ENCODE assay signal across 11 cellular contexts in the genomic region with DNA sequence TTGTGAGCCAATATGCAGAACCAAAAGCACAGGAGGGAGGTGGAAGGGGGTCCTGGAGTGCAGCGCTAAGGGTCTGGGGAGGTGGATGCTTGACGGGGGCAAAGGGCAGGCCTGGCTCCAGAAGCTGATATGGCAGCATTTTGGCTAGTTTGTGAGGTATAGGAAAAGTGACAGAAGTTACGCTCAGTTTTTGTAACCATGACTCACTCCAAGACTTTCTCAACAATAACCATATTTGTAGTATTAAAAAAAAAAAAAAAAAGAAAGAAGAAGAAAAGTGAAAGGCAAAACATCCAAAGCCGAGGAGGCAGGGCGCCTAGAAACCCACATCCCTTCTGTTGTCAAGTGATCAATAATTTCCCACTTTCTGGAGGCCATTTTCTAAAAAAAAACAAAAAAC.
DNase-seq lines count a peak whose midpoint lies in the region; ATAC-seq and TF ChIP-seq lines count a peak whose summit lies in the region.
"Had no signal": no experiment of that assay in that cellular context is flagged by ENCODE, and none has a peak within 500 bp of the region (broad histone marks: within the 10 kb centered on the region; RNA-seq: fewer than 3 reads in every experiment).

No MANE protein-coding gene starts in this region.

- no peaks in the 10 kb centered on the region for H3K27me3 ChIP-seq in muscle layer of colon (ENCODE audit: control insufficient read depth in 1 of 2, insufficient read depth in 2 of 2, low read length in 2 of 2)
- H3K27me3 ChIP-seq in tibial artery, result no peaks in the 10 kb centered on the region

- H3K9me3 ChIP-seq in muscle layer of colon (ENCODE audit: low read length), result no peaks in the 10 kb centered on the region
- H3K9me3 ChIP-seq in tibial artery, result no peaks in the 10 kb centered on the region

- peak overlapping the region; percentile 63 for H3K9ac ChIP-seq in muscle layer of colon (ENCODE audit: low read length)

- H3K27me3 Mint-ChIP-seq in activated naive CD8-positive, alpha-beta T cell treated with anti-CD3 and anti-CD28 coated beads for 36 hours, result no peaks in the 10 kb centered on the region

- DNase-seq in activated CD4-positive, CD25-positive, alpha-beta regulatory T cell treated with anti-CD3 and anti-CD28 coated beads, Interleukin-2, amount 50 U/mL, for 72 hours, result no peak
- DNase-seq in activated naive CD8-positive, alpha-beta T cell treated with anti-CD3 and anti-CD28 coated beads for 36 hours, result peak; percentile 68
- DNase-seq in tibial artery (peak in 1 of 2 donors; percentile 65), NCI-H82 treated with DMSO at 0.1 percent for 48 hours (lab: John Stamatoyannopoulos, UW; ENCODE audit: unreplicated experiment) (no peak), epidermal melanocyte (ENCODE audit: insufficient read length, low spot score) (no peak)
- DNase-seq: 8988T, foreskin melanocyte, OCI-M1 had no signal

- peaks cover 94% of the 10 kb centered on the region for H3K4me1 ChIP-seq in muscle layer of colon (ENCODE audit: insufficient read depth, low read length)
- H3K4me1 ChIP-seq in tibial artery, result peaks cover 4 to 98% (median 76%) of the 10 kb centered on the region in 4 donors

- peak; percentile 54 to 68 for ATAC-seq in activated CD4-positive, CD25-positive, alpha-beta regulatory T cell treated with anti-CD3 and anti-CD28 coated beads, Interleukin-2, amount 50 U/mL, for 24 hours
- no peak for ATAC-seq in GM18909 (IDR thresholded peaks at IDR 0.05; ENCODE audit: poor library complexity, unreplicated experiment)

- H3K4me1 Mint-ChIP-seq in activated naive CD8-positive, alpha-beta T cell treated with anti-CD3 and anti-CD28 coated beads for 36 hours, result peaks cover 92% of the 10 kb centered on the region

- H3K27ac ChIP-seq in muscle layer of colon (ENCODE audit: low read depth, low read length) (peak overlapping the region; percentile 97), tibial artery (peak overlapping the region; percentile 87 to 92)

- TF ChIP-seq CTCF in tibial artery (IDR thresholded peaks at IDR 0.05), result no peak

- H3K9me3 Mint-ChIP-seq in activated naive CD8-positive, alpha-beta T cell treated with anti-CD3 and anti-CD28 coated beads for 36 hours, result peaks cover 3% of the 10 kb centered on the region

- peak overlapping the region; percentile 95 for H3K27ac Mint-ChIP-seq in activated naive CD8-positive, alpha-beta T cell treated with anti-CD3 and anti-CD28 coated beads for 36 hours

- H3K36me3 Mint-ChIP-seq in activated naive CD8-positive, alpha-beta T cell treated with anti-CD3 and anti-CD28 coated beads for 36 hours, result peaks cover 68% of the 10 kb centered on the region

- H3K36me3 ChIP-seq in muscle layer of colon (ENCODE audit: insufficient read depth, low read length) (peaks cover 14% of the 10 kb centered on the region), tibial artery (peaks cover 0 to 9% (median 8%) of the 10 kb centered on the region in 3 donors)

- peak overlapping the region; percentile 48 for H3K4me3 Mint-ChIP-seq in activated naive CD8-positive, alpha-beta T cell treated with anti-CD3 and anti-CD28 coated beads for 36 hours

- H3K4me3 ChIP-seq in muscle layer of colon (ENCODE audit: low read depth in 1 of 2, low read length in 2 of 2) (peak overlapping the region in 1 of 2 donors; percentile 10), tibial artery (peak overlapping the region in 1 of 2 donors; percentile 28)

- intact Hi-C loops in tibial artery (cut with DNase I; ENCODE audit: low total_unique reads), result no loop called here
